In genomic region chr10:2475711-2476110, GRCh38 we compare ENCODE assay signal across 27 cellular contexts.
"Had no signal": no experiment of that assay in that cellular context is flagged by ENCODE, and none has a peak within 500 bp of the region (broad histone marks: within the 10 kb centered on the region; RNA-seq: fewer than 3 reads in every experiment).

No MANE protein-coding gene starts in this region.

- H3K4me1 ChIP-seq: esophagus squamous epithelium, gastrocnemius medialis, parathyroid adenoma, psoas muscle, right atrium auricular region, spleen, transverse colon had no signal

- H3K79me2 ChIP-seq: hepatocyte, parathyroid adenoma had no signal

- ATAC-seq: gastrocnemius medialis, left cardiac atrium, left ventricle myocardium superior, psoas muscle, T-helper 17 cell had no signal

- H3K4me2 ChIP-seq: hepatocyte had no signal

- H2AFZ ChIP-seq: hepatocyte, parathyroid adenoma had no signal

- H3K9me3 ChIP-seq: esophagus squamous epithelium had no signal

- DNase-seq: activated CD4-positive, alpha-beta memory T cell treated with anti-CD3 and anti-CD28 coated beads, Interleukin-2, amount 10 ng/mL, durations not matched to agents 7 days and 5 days; activated CD4-positive, alpha-beta T cell treated with anti-CD3 and anti-CD28 coated beads for 1 hour; activated CD4-positive, alpha-beta T cell treated with anti-CD3 and anti-CD28 coated beads, Interleukin-2, amount 10 ng/mL, durations not matched to agents 7 days and 5 days; activated CD8-positive, alpha-beta memory T cell treated with anti-CD3 and anti-CD28 coated beads, Interleukin-2, amount 50 U/mL, for 48 hours; activated gamma-delta T cell; activated naive CD4-positive, alpha-beta T cell treated with anti-CD3 and anti-CD28 coated beads, Interleukin-2, amount 10 ng/mL, durations not matched to agents 7 days and 5 days; activated naive CD8-positive, alpha-beta T cell treated with anti-CD3 and anti-CD28 coated beads, Interleukin-2, amount 10 ng/mL, durations not matched to agents 7 days and 5 days; activated T-cell treated with anti-CD3 and anti-CD28 coated beads, Interleukin-2, amount 50 U/mL, for 24 hours; amniotic stem cell; brain microvascular endothelial cell; esophagus squamous epithelium; gastrocnemius medialis; islet precursor cell; left cardiac atrium; left ventricle myocardium superior; naive B cell; occipital lobe; psoas muscle; spleen; stimulated activated naive CD4-positive, alpha-beta T cell; T-helper 17 cell; T1000; transverse colon had no signal

- H3K27ac ChIP-seq: brain microvascular endothelial cell, epithelial cell of prostate, esophagus squamous epithelium, gastrocnemius medialis, hepatocyte, parathyroid adenoma, psoas muscle, right atrium auricular region, spleen, transverse colon had no signal

- H3K36me3 ChIP-seq: brain microvascular endothelial cell, esophagus squamous epithelium, gastrocnemius medialis, right atrium auricular region, spleen, transverse colon had no signal

- H3K27me3 ChIP-seq: brain microvascular endothelial cell, esophagus squamous epithelium, gastrocnemius medialis, hepatocyte, right atrium auricular region, spleen, transverse colon had no signal

- H3K4me3 ChIP-seq: esophagus squamous epithelium, gastrocnemius medialis, hepatocyte, psoas muscle, right atrium auricular region, spleen, transverse colon had no signal

- H3K9ac ChIP-seq: parathyroid adenoma had no signal
